In genomic region chr19:8528500-8528899, GRCh38 we compare ENCODE assay signal across 22 cellular contexts. TPM values are rescaled to one million over a fixed set of nuclear protein-coding genes. Genes with fewer than 3 reads are reported as not detected.
DNase-seq lines count a peak whose midpoint lies in the region; ATAC-seq, FAIRE-seq and TF ChIP-seq lines count a peak whose summit lies in the region.
"Had no signal": no experiment of that assay in that cellular context is flagged by ENCODE, and none has a peak within 500 bp of the region (broad histone marks: within the 10 kb centered on the region; RNA-seq: fewer than 3 reads in every experiment).

No MANE protein-coding gene starts in this region.

- TF ChIP-seq CTCF in astrocyte (IDR thresholded peaks at IDR 0.05; ENCODE audit: insufficient read depth, low read depth, low read length) (no peak), tibial artery (IDR thresholded peaks at IDR 0.05) (no peak)

- WGBS in right cardiac atrium = 66% methylated on average over 4 of the region's 4 CpGs

- no peak overlapping the region for H3K9ac ChIP-seq in astrocyte (ENCODE audit: low read length)

- intact Hi-C loops in right cardiac atrium (cut with DNase I) (no loop called here), tibial artery (cut with DNase I; ENCODE audit: low total_unique reads) (no loop called here)

- peak overlapping the region; percentile 1 for H3K27ac Mint-ChIP-seq in T-helper 1 cell treated with Interleukin-12 subunit alpha and Interleukin-12 subunit beta and Interleukin-4 antibody, amounts not matched to agents 30 μg/mL and 1 μg/mL, for 36 hours
- H3K27ac Mint-ChIP-seq in astrocyte (ENCODE audit: unreplicated experiment) = no peak overlapping the region
- peak overlapping the region; percentile 32 for H3K27ac Mint-ChIP-seq in stimulated activated effector memory CD8-positive, alpha-beta T cell treated with anti-CD3 and anti-CD28 coated beads, Interleukin-12 subunit alpha, Interleukin-12 subunit beta, amount 100 ng/mL, for 72 hours
- H3K27ac Mint-ChIP-seq: B cell, IgD-negative memory B cell had no signal

- no peaks in the 10 kb centered on the region for H3K27me3 Mint-ChIP-seq in T-helper 1 cell treated with Interleukin-12 subunit alpha and Interleukin-12 subunit beta and Interleukin-4 antibody, amounts not matched to agents 30 μg/mL and 1 μg/mL, for 36 hours (ENCODE audit: low read depth)
- no peaks in the 10 kb centered on the region for H3K27me3 Mint-ChIP-seq in astrocyte (ENCODE audit: low read depth, unreplicated experiment)
- H3K27me3 Mint-ChIP-seq: B cell, IgD-negative memory B cell had no signal

- H3K9me3 ChIP-seq in astrocyte (ENCODE audit: insufficient read depth, low read depth, low read length) (no peaks in the 10 kb centered on the region), right cardiac atrium (ENCODE audit: control insufficient read depth, low read length) (no peaks in the 10 kb centered on the region), tibial artery (no peaks in the 10 kb centered on the region)

- H4K20me1 ChIP-seq in astrocyte (ENCODE audit: insufficient read depth, low read length) = peaks cover 17% of the 10 kb centered on the region

- H3K79me2 ChIP-seq in astrocyte (ENCODE audit: insufficient read depth, low read length) = peaks cover 8% of the 10 kb centered on the region

- no peaks in the 10 kb centered on the region for H3K9me3 Mint-ChIP-seq in T-helper 1 cell treated with Interleukin-12 subunit alpha and Interleukin-12 subunit beta and Interleukin-4 antibody, amounts not matched to agents 30 μg/mL and 1 μg/mL, for 36 hours
- H3K9me3 Mint-ChIP-seq in astrocyte (ENCODE audit: unreplicated experiment) = peaks cover 3% of the 10 kb centered on the region
- no peaks in the 10 kb centered on the region for H3K9me3 Mint-ChIP-seq in stimulated activated effector memory CD8-positive, alpha-beta T cell treated with anti-CD3 and anti-CD28 coated beads, Interleukin-12 subunit alpha, Interleukin-12 subunit beta, amount 100 ng/mL, for 72 hours
- H3K9me3 Mint-ChIP-seq: IgD-negative memory B cell had no signal

- H3K4me1 ChIP-seq in astrocyte (ENCODE audit: insufficient read depth, low read length) = peaks cover 10% of the 10 kb centered on the region
- peaks cover 2% of the 10 kb centered on the region for H3K4me1 ChIP-seq in right cardiac atrium (ENCODE audit: control insufficient read depth, insufficient read depth, low read length)
- peaks cover 0 to 15% (median 6%) of the 10 kb centered on the region in 4 donors for H3K4me1 ChIP-seq in tibial artery

- H2AFZ ChIP-seq in astrocyte (ENCODE audit: low read depth, low read length) = no peak overlapping the region

- peaks cover 13% of the 10 kb centered on the region for H3K4me1 Mint-ChIP-seq in T-helper 1 cell treated with Interleukin-12 subunit alpha and Interleukin-12 subunit beta and Interleukin-4 antibody, amounts not matched to agents 30 μg/mL and 1 μg/mL, for 36 hours (ENCODE audit: low read depth)
- H3K4me1 Mint-ChIP-seq in astrocyte (ENCODE audit: low read depth, unreplicated experiment) = peaks cover 7% of the 10 kb centered on the region
- peaks cover 10% of the 10 kb centered on the region for H3K4me1 Mint-ChIP-seq in stimulated activated effector memory CD8-positive, alpha-beta T cell treated with anti-CD3 and anti-CD28 coated beads, Interleukin-12 subunit alpha, Interleukin-12 subunit beta, amount 100 ng/mL, for 72 hours

- FAIRE-seq in astrocyte (lab: Jason Lieb, UNC) = no peak
- FAIRE-seq: D721Med had no signal

- H3K36me3 Mint-ChIP-seq in T-helper 1 cell treated with Interleukin-12 subunit alpha and Interleukin-12 subunit beta and Interleukin-4 antibody, amounts not matched to agents 30 μg/mL and 1 μg/mL, for 36 hours (ENCODE audit: low read depth) = peaks cover 46% of the 10 kb centered on the region
- peaks cover 4% of the 10 kb centered on the region for H3K36me3 Mint-ChIP-seq in astrocyte (ENCODE audit: low read depth, unreplicated experiment)
- no peaks in the 10 kb centered on the region for H3K36me3 Mint-ChIP-seq in stimulated activated effector memory CD8-positive, alpha-beta T cell treated with anti-CD3 and anti-CD28 coated beads, Interleukin-12 subunit alpha, Interleukin-12 subunit beta, amount 100 ng/mL, for 72 hours

- H3K27me3 ChIP-seq in astrocyte (ENCODE audit: insufficient read depth, low read length) (no peaks in the 10 kb centered on the region), right cardiac atrium (ENCODE audit: control insufficient read depth, insufficient read depth) (no peaks in the 10 kb centered on the region), tibial artery (no peaks in the 10 kb centered on the region)

- DNase-seq in T-helper 1 cell (no peak), astrocyte (ENCODE audit: low read depth) (no peak), iris pigment epithelial cell (ENCODE audit: low read depth) (peak; percentile 18), right cardiac atrium (no peak), tibial artery (no peak)
- no peak for DNase-seq in stimulated activated effector memory CD8-positive, alpha-beta T cell treated with anti-CD3 and anti-CD28 coated beads, Interleukin-12 subunit alpha, Interleukin-12 subunit beta, amount 100 ng/mL, for 72 hours (ENCODE audit: low spot score in 2 of 2)
- DNase-seq in activated T-cell treated with anti-CD3 and anti-CD28 coated beads, Interleukin-2, amount 50 U/mL, for 1 hour = no peak
- DNase-seq: activated CD4-positive, alpha-beta T cell treated with anti-CD3 and anti-CD28 coated beads, Interleukin-2, amount 50 U/mL, for 1 hour; activated CD8-positive, alpha-beta memory T cell treated with anti-CD3 and anti-CD28 coated beads, Interleukin-2, amount 50 U/mL, for 48 hours; amniotic stem cell; caudate nucleus; NCI-H774; OCI-M1; Right ventricle myocardium superior; SW 1271 had no signal

- H3K4me3 ChIP-seq in astrocyte (ENCODE audit: insufficient read depth, low read depth, low read length) (no peak overlapping the region), right cardiac atrium (ENCODE audit: low read length) (no peak overlapping the region), tibial artery (no peak overlapping the region)

- no peak overlapping the region for H3K27ac ChIP-seq in astrocyte (ENCODE audit: low read depth, low read length)
- H3K27ac ChIP-seq in right cardiac atrium (ENCODE audit: low read length) = no peak overlapping the region
- no peak overlapping the region for H3K27ac ChIP-seq in tibial artery
- H3K27ac ChIP-seq: 22Rv1 had no signal

- H3K36me3 ChIP-seq in astrocyte (ENCODE audit: insufficient read depth, low read length) (no peaks in the 10 kb centered on the region), tibial artery (no peaks in the 10 kb centered on the region)

- H3K4me3 Mint-ChIP-seq in T-helper 1 cell treated with Interleukin-12 subunit alpha and Interleukin-12 subunit beta and Interleukin-4 antibody, amounts not matched to agents 30 μg/mL and 1 μg/mL, for 36 hours = no peak overlapping the region
- peak overlapping the region; percentile 36 for H3K4me3 Mint-ChIP-seq in astrocyte (ENCODE audit: unreplicated experiment)
- no peak overlapping the region for H3K4me3 Mint-ChIP-seq in stimulated activated effector memory CD8-positive, alpha-beta T cell treated with anti-CD3 and anti-CD28 coated beads, Interleukin-12 subunit alpha, Interleukin-12 subunit beta, amount 100 ng/mL, for 72 hours
- H3K4me3 Mint-ChIP-seq: B cell, IgD-negative memory B cell had no signal

- H3K4me2 ChIP-seq in astrocyte (ENCODE audit: low read length) = no peak overlapping the region

- no peak for ATAC-seq in stimulated activated effector memory CD8-positive, alpha-beta T cell treated with anti-CD3 and anti-CD28 coated beads, Interleukin-12 subunit alpha, Interleukin-12 subunit beta, amount 100 ng/mL, for 72 hours
- ATAC-seq in right cardiac atrium = no peak
- ATAC-seq: left lobe of liver had no signal

RNA-seq across cellular contexts. Expression of gene ZNF414, which starts 14.5 kb away (rescaled TPM):
- total RNA-seq in astrocyte = 15.8 and 17.2 TPM in 2 replicates
- total RNA-seq in right cardiac atrium = 10 to 100 TPM; 13.4 to 16.4 (median 16.1) TPM
- 19.3 TPM for polyA plus RNA-seq in right cardiac atrium

RNA-seq across cellular contexts. Expression of gene PRAM1, which starts 26.1 kb away (rescaled TPM):
- total RNA-seq in astrocyte (0.25 and 0.36 TPM in 2 replicates), right cardiac atrium (1 to 10 TPM in 2 of 4 donors, under 1 TPM in 2; 0.31 to 3.1 (median 0.99) TPM)
- polyA plus RNA-seq in right cardiac atrium = 0.61 TPM
- total RNA-seq: glomerular endothelial cell had no signal
- polyA plus RNA-seq: IgD-negative memory B cell had no signal

RNA-seq across cellular contexts. Expression of gene MYO1F, which starts 48.7 kb away (rescaled TPM):
- total RNA-seq in astrocyte (0.12 and 0.23 TPM in 2 replicates), right cardiac atrium (10 to 100 TPM; 11.3 to 23.2 (median 15.3) TPM)
- polyA plus RNA-seq in right cardiac atrium = 9.3 TPM

Comparison
In these comparisons a context has a peak if more than half of its experiments do, and no peak if none do; other contexts are left out.
1. RNA of gene MYO1F, which starts 48.7 kb away (total RNA-seq): 11.3 to 23.2 TPM in right cardiac atrium; 0.12 to 0.23 TPM in astrocyte; every median in the first group is over 10 times any median in the second.